In genomic region chr1:205294175-205294913, GRCh38 we compare ENCODE assay signal across 8 cellular contexts. TPM values are rescaled to one million over a fixed set of nuclear protein-coding genes. Genes with fewer than 3 reads are reported as not detected.
DNase-seq lines count a peak whose midpoint lies in the region; ATAC-seq and TF ChIP-seq lines count a peak whose summit lies in the region.

No MANE protein-coding gene starts in this region.

- no peaks in the 10 kb centered on the region for H3K9me3 Mint-ChIP-seq in stimulated activated effector memory CD8-positive, alpha-beta T cell treated with anti-CD3 and anti-CD28 coated beads, Interleukin-12 subunit alpha, Interleukin-12 subunit beta, amount 100 ng/mL, for 72 hours

- peak overlapping the region; percentile 32 for H3K27ac Mint-ChIP-seq in stimulated activated effector memory CD8-positive, alpha-beta T cell treated with anti-CD3 and anti-CD28 coated beads, Interleukin-12 subunit alpha, Interleukin-12 subunit beta, amount 100 ng/mL, for 72 hours

- no peaks in the 10 kb centered on the region for H3K9me2 ChIP-seq in HCT116 (ENCODE audit: insufficient read depth)

- peak overlapping the region; percentile 74 for H3K4me2 ChIP-seq in HCT116 (ENCODE audit: low read length)

- ATAC-seq in HCT116 (peak; percentile 20), GM19023 (IDR thresholded peaks at IDR 0.05; ENCODE audit: unreplicated experiment) (no peak), GM19467 (IDR thresholded peaks at IDR 0.05; ENCODE audit: unreplicated experiment) (no peak)
- no peak for ATAC-seq in stimulated activated effector memory CD8-positive, alpha-beta T cell treated with anti-CD3 and anti-CD28 coated beads, Interleukin-12 subunit alpha, Interleukin-12 subunit beta, amount 100 ng/mL, for 72 hours

- peaks cover 40 to 74% of the 10 kb centered on the region in 2 experiments for H3K4me1 ChIP-seq in HCT116 (ENCODE audit: control insufficient read depth in 1 of 2, insufficient read depth in 2 of 2, low read length in 2 of 2)

- TF ChIP-seq POLR2A in HCT116 (IDR thresholded peaks at IDR 0.05; ENCODE audit: borderline replicate concordance, extremely low read depth, insufficient read depth, insufficient read length): no peak

- H3K36me3 ChIP-seq in HCT116 (ENCODE audit: control insufficient read depth in 1 of 2, insufficient read depth in 2 of 2, low read length in 2 of 2): no peaks in the 10 kb centered on the region

- peaks cover 64% of the 10 kb centered on the region for H3K4me1 Mint-ChIP-seq in stimulated activated effector memory CD8-positive, alpha-beta T cell treated with anti-CD3 and anti-CD28 coated beads, Interleukin-12 subunit alpha, Interleukin-12 subunit beta, amount 100 ng/mL, for 72 hours

- no peaks in the 10 kb centered on the region for H4K20me1 ChIP-seq in HCT116 (ENCODE audit: insufficient read depth)

- H2AFZ ChIP-seq in HCT116 (ENCODE audit: low read depth, low read length, poor library complexity, severe bottlenecking): peak overlapping the region; percentile 66

- no TSS peak for BruUV-seq in HCT116 (replicated peaks; lab: Mats Ljungman, UMichigan)

- CTCF ChIA-PET in HCT116 (lab: Charles Lee): interaction anchor here (1.0 to 1.9 kb wide), 4 partner anchors 10 to 31 kb away, joined by 3 to 6 read pairs (median 4); no protein-coding TSS in a partner anchor

- TF ChIP-seq CTCF in HCT116 (IDR thresholded peaks at IDR 0.05 in 2 of 3, conservative IDR thresholded peaks at IDR 0.05 in 1 of 3; ENCODE audit: borderline replicate concordance in 1 of 3, insufficient read depth in 1 of 3, low read depth in 2 of 3, low read length in 2 of 3) (no peak), coronary artery (IDR thresholded peaks at IDR 0.05) (no peak)

- H3K4me3 ChIP-seq in HCT116 (replicated peaks in 1 of 2; ENCODE audit: low read depth in 1 of 2, low read length in 2 of 2) (peak overlapping the region; percentile 6 to 38), iPS-18c (ENCODE audit: insufficient read depth, low read depth, low read length) (0 out of 2 replicates have a peak overlapping the region, but pooled peaks have one; percentile 1), coronary artery (no peak overlapping the region)

- no peaks in the 10 kb centered on the region for H3K36me3 Mint-ChIP-seq in stimulated activated effector memory CD8-positive, alpha-beta T cell treated with anti-CD3 and anti-CD28 coated beads, Interleukin-12 subunit alpha, Interleukin-12 subunit beta, amount 100 ng/mL, for 72 hours

- no peaks in the 10 kb centered on the region for H3K27me3 ChIP-seq in HCT116 (ENCODE audit: insufficient read depth, low read length)

- POLR2A ChIA-PET in HCT116 (lab: Charles Lee): no interaction called here

- intact Hi-C loops in HCT116 (cut with micrococcal nuclease): no loop called here

- no peak for DNase-seq in HCT116 (ENCODE audit: low read depth, low spot score)
- DNase-seq in amniotic stem cell (lab: John Stamatoyannopoulos, UW): peak; percentile 91
- DNase-seq in stimulated activated effector memory CD8-positive, alpha-beta T cell treated with anti-CD3 and anti-CD28 coated beads, Interleukin-12 subunit alpha, Interleukin-12 subunit beta, amount 100 ng/mL, for 72 hours (ENCODE audit: low spot score in 2 of 2): no peak
- no peak for DNase-seq in coronary artery (ENCODE audit: low spot score)
- DNase-seq in GM19240 (ENCODE audit: insufficient read length, low spot score): no peak

- TF ChIP-seq RAD21 in HCT116 (IDR thresholded peaks at IDR 0.05; ENCODE audit: low read depth): no peak

- H3K9me3 ChIP-seq in HCT116 (ENCODE audit: control insufficient read depth in 1 of 2, insufficient read depth in 1 of 2, low read depth in 1 of 2, low read length in 2 of 2): no peaks in the 10 kb centered on the region
- H3K9me3 ChIP-seq in iPS-18c (ENCODE audit: control insufficient read depth, insufficient read depth, low read length): peaks cover 2% of the 10 kb centered on the region

- no peak overlapping the region for H3K4me3 Mint-ChIP-seq in stimulated activated effector memory CD8-positive, alpha-beta T cell treated with anti-CD3 and anti-CD28 coated beads, Interleukin-12 subunit alpha, Interleukin-12 subunit beta, amount 100 ng/mL, for 72 hours

- RAD21 ChIA-PET in HCT116 (lab: Charles Lee; ENCODE audit: low non-redundant PET in 1 of 2, low total read pairs in 2 of 2, uncharacterized antibody in 2 of 2, unreplicated experiment in 2 of 2): interaction anchor here in 1 of 2 experiments (0.6 to 0.8 kb wide), 2 partner anchors 21 to 41 kb away, joined by 3 read pairs; no protein-coding TSS in a partner anchor

- no peaks in the 10 kb centered on the region for H3K79me2 ChIP-seq in HCT116 (ENCODE audit: insufficient read depth, low read length)

- peak overlapping the region; percentile 41 for H3K27ac ChIP-seq in HCT116 (ENCODE audit: low read depth, low read length)
- H3K27ac ChIP-seq in coronary artery: peak overlapping the region in 1 of 2 donors; percentile 65

- H3K9ac ChIP-seq in HCT116 (ENCODE audit: low read length): peak overlapping the region; percentile 51

TF ChIP-seq in HCT116, 20 proteins besides CTCF, POLR2A, EP300 and RAD21:
- TF ChIP-seq SRF (IDR thresholded peaks at IDR 0.05; ENCODE audit: low read depth) (peak; percentile 96), ELF1 (IDR thresholded peaks at IDR 0.05; ENCODE audit: borderline replicate concordance, low read depth) (no peak), YY1 (IDR thresholded peaks at IDR 0.05; ENCODE audit: extremely low read depth, insufficient replicate concordance, low read depth, low read length) (peak; percentile 6), FOSL1 (IDR thresholded peaks at IDR 0.05; ENCODE audit: low read depth) (peak; percentile 83), EGR1 (IDR thresholded peaks at IDR 0.05; ENCODE audit: low read depth) (no peak), SP1 (IDR thresholded peaks at IDR 0.05; ENCODE audit: low read depth) (peak; percentile 48; the same call in 1 of the 2 replicates), ZFX (IDR thresholded peaks at IDR 0.05) (0 out of 2 replicates have a peak, but pooled peaks have one; percentile 13), CBX3 (IDR thresholded peaks at IDR 0.05; ENCODE audit: low read depth) (no peak), JUND (IDR thresholded peaks at IDR 0.05) (peak; percentile 84)

RNA-seq across cellular contexts. Expression of gene NUAK2, which starts 27.2 kb away (rescaled TPM):
- total RNA-seq in HCT116 (2021; ENCODE audit: unreplicated experiment): 3.0 TPM
- polyA plus RNA-seq in HCT116 (2012): 1.4 and 1.5 TPM in 2 replicates
